ENCODE assay signal across 7 cellular contexts in the genomic region with DNA sequence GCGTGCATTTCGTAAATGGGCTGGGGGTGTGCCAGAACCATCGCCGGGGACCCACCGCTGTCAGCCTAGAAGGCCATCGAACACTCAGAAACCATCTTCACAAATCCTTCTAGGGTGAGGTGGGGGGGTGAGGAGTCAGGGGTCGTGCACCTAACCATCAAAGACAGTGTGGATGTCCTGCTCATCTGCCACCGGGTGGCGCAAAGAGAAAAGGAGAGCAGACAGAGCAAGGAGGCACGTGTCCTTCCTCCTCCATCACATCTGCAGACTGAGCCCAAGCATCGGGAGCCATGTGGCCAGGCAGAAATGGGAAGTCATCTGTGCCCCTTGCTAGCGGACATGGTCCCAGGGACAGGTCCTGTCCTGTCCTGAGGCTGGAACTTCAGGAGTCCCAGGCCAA.
DNase-seq lines count a peak whose midpoint lies in the region; ATAC-seq and TF ChIP-seq lines count a peak whose summit lies in the region.

No MANE protein-coding gene starts in this region.

- H3K4me1 Mint-ChIP-seq in endodermal cell = no peaks in the 10 kb centered on the region

- no peak overlapping the region for H2BK20ac ChIP-seq in IMR-90 (ENCODE audit: low read depth, low read length)

- H3K36me3 ChIP-seq in IMR-90 (ENCODE audit: control insufficient read depth, insufficient read depth, low read length) (no peaks in the 10 kb centered on the region), endodermal cell (ENCODE audit: control insufficient read depth, insufficient read depth, low read length) (no peaks in the 10 kb centered on the region)

- 0 out of 2 replicates have a peak overlapping the region, but pooled peaks have one; percentile 58 for H2BK120ac ChIP-seq in IMR-90 (ENCODE audit: low read depth, low read length)

- H3K9me3 Mint-ChIP-seq in endodermal cell = no peaks in the 10 kb centered on the region

- no peak overlapping the region; the same call in 2 of the 3 replicates for H2BK15ac ChIP-seq in IMR-90 (ENCODE audit: low read depth, low read length)

- no peak overlapping the region for H3K4me3 ChIP-seq in IMR-90 (ENCODE audit: insufficient read depth, low read depth, low read length)
- no peak overlapping the region for H3K4me3 ChIP-seq in endodermal cell (ENCODE audit: low read length)

- H2BK5ac ChIP-seq in IMR-90 (ENCODE audit: low read depth, low read length, poor library complexity, severe bottlenecking) = no peak overlapping the region

- H4K5ac ChIP-seq in IMR-90 (ENCODE audit: low read depth, low read length) = no peak overlapping the region

- H2AK9ac ChIP-seq in IMR-90 (replicated peaks; ENCODE audit: low read depth, low read length, poor library complexity) = peak overlapping the region; percentile 91

- CTCF ChIA-PET in IMR-90 (lab: Yijun Ruan, JAX) = interaction anchor here (0.7 to 1.6 kb wide), 5 partner anchors 9 to 160 kb away, joined by 3 read pairs; a partner anchor contains a TSS

- H2AK5ac ChIP-seq in IMR-90 (ENCODE audit: low read depth, low read length) = 0 out of 2 replicates have a peak overlapping the region, but pooled peaks have one; percentile 43

- TF ChIP-seq CTCF in IMR-90 (conservative IDR thresholded peaks at IDR 0.05; ENCODE audit: low read depth, low read length) (peak; percentile 72), endodermal cell (conservative IDR thresholded peaks at IDR 0.05) (peak; percentile 81)

- no CpG with 5 or more reads among the region's 12 CpGs for WGBS in IMR-90 (ENCODE audit: extremely low coverage in 2 of 2, insufficient read length in 1 of 2), 2 experiments
- WGBS in endodermal cell (ENCODE audit: insufficient coverage in 1 of 2, insufficient read length in 1 of 2), 2 experiments = 26 to 41% methylated on average over 7 to 11 of the region's 12 CpGs

- in situ Hi-C loops in IMR-90 (cut with MboI; ENCODE audit: low sequenced_read_pairs) = loop anchor here (5.0 kb wide), 1 partner anchor 160 kb away; no protein-coding TSS in a partner anchor

- peaks cover 8% of the 10 kb centered on the region for H3K27me3 Mint-ChIP-seq in endodermal cell (ENCODE audit: insufficient read depth)

- H3K27ac ChIP-seq in IMR-90 (ENCODE audit: insufficient read depth, low read length) (no peak overlapping the region), endodermal cell (ENCODE audit: low read depth, low read length) (no peak overlapping the region)

- BruUV-seq in IMR-90 (replicated peaks; lab: Mats Ljungman, UMichigan) = no TSS peak

- no peak overlapping the region for H3K18ac ChIP-seq in IMR-90 (ENCODE audit: low read depth, low read length)

- peaks cover 5% of the 10 kb centered on the region; the same call in 1 of the 2 replicates for H3K9me1 ChIP-seq in IMR-90 (ENCODE audit: insufficient read depth, low read length)

- peak; percentile 76 for ATAC-seq in IMR-90 (ENCODE audit: low read depth)
- ATAC-seq in HG03442 (IDR thresholded peaks at IDR 0.05; ENCODE audit: unreplicated experiment) = no peak

- POLR2A ChIA-PET in IMR-90 (lab: Charles Lee; ENCODE audit: unreplicated experiment) = no interaction called here

- peak; percentile 70 for DNase-seq in EL
- DNase-seq in IMR-90 = peak; percentile 72
- DNase-seq in RPMI7951 (ENCODE audit: low read depth) = peak; percentile 45
- peak; percentile 88 for DNase-seq in endodermal cell
- peak; percentile 50 to 64 for DNase-seq in lung microvascular endothelial cell (ENCODE audit: low read depth in 2 of 2)
- DNase-seq in ureter (ENCODE audit: low spot score) = peak; percentile 58

- intact Hi-C loops in IMR-90 (cut with micrococcal nuclease) = loop anchor here (1.0 to 10.0 kb wide), 5 partner anchors 61 to 453 kb away; a partner anchor contains a TSS

- H3K4ac ChIP-seq in IMR-90 (ENCODE audit: low read depth, low read length) = 0 out of 2 replicates have a peak overlapping the region, but pooled peaks have one; percentile 13

- no peaks in the 10 kb centered on the region for H3K36me3 Mint-ChIP-seq in endodermal cell (ENCODE audit: low read depth)

- no peaks in the 10 kb centered on the region for H3K79me1 ChIP-seq in IMR-90 (ENCODE audit: low read depth in 1 of 2, low read length in 2 of 2)

- no peaks in the 10 kb centered on the region for H4K20me1 ChIP-seq in IMR-90 (ENCODE audit: insufficient read depth, low read length)

- H3K23ac ChIP-seq in IMR-90 (ENCODE audit: low read depth, low read length) = peak overlapping the region; percentile 66; the same call in 1 of the 2 replicates

- H3K27me3 ChIP-seq in IMR-90 (ENCODE audit: control insufficient read depth, insufficient read depth, low read length) (peaks cover 6% of the 10 kb centered on the region), endodermal cell (ENCODE audit: control insufficient read depth, insufficient read depth, low read length, poor library complexity, severe bottlenecking) (no peaks in the 10 kb centered on the region)

- H3K9ac ChIP-seq in IMR-90 (ENCODE audit: low read depth, low read length) (no peak overlapping the region), endodermal cell (ENCODE audit: extremely low read depth, low read length, poor library complexity, severe bottlenecking) (no peak overlapping the region)

- no peak overlapping the region for H4K8ac ChIP-seq in IMR-90 (ENCODE audit: low read depth in 2 of 2, low read length in 2 of 2)

- peak overlapping the region; percentile 84 for H2AFZ ChIP-seq in IMR-90 (replicated peaks; ENCODE audit: low read length, poor library complexity)

- no peak overlapping the region for H3K56ac ChIP-seq in IMR-90 (ENCODE audit: extremely low read depth, insufficient read depth, low read length)

- TF ChIP-seq POLR2A in IMR-90 (IDR thresholded peaks at IDR 0.05; ENCODE audit: low read depth, low read length) = no peak

- H3K27ac Mint-ChIP-seq in endodermal cell = no peak overlapping the region

- peak; percentile 82 for TF ChIP-seq RAD21 in IMR-90 (IDR thresholded peaks at IDR 0.05; ENCODE audit: low read length)

- dilution Hi-C loops in IMR-90 (cut with HindIII; ENCODE audit: low sequenced_read_pairs, unreplicated experiment) = no loop called here

- H3K14ac ChIP-seq in IMR-90 (replicated peaks; ENCODE audit: low read depth, low read length) = no peak overlapping the region

- H4K91ac ChIP-seq in IMR-90 (ENCODE audit: insufficient read depth, low read depth, low read length) = no peak overlapping the region

- H3K4me3 Mint-ChIP-seq in endodermal cell = no peak overlapping the region

- H3K9me3 ChIP-seq in IMR-90 (ENCODE audit: control insufficient read depth, insufficient read depth, low read length) = no peaks in the 10 kb centered on the region
- no peaks in the 10 kb centered on the region for H3K9me3 ChIP-seq in endodermal cell (ENCODE audit: control insufficient read depth, low read length)

- H3K4me2 ChIP-seq in IMR-90 (ENCODE audit: low read depth, low read length) = no peak overlapping the region

- no peaks in the 10 kb centered on the region for H3K4me1 ChIP-seq in IMR-90 (ENCODE audit: control insufficient read depth, insufficient read depth, low read length)
- no peaks in the 10 kb centered on the region for H3K4me1 ChIP-seq in endodermal cell (ENCODE audit: control insufficient read depth, insufficient read depth, low read length)

TF ChIP-seq in IMR-90, 13 proteins besides CTCF, POLR2A, EP300 and RAD21:
- TF ChIP-seq MAFK (IDR thresholded peaks at IDR 0.05; ENCODE audit: low read depth, low read length) (no peak), MXI1 (IDR thresholded peaks at IDR 0.05; ENCODE audit: borderline replicate concordance, low read depth, low read length) (peak; percentile 86; the same call in 1 of the 2 replicates), FOS (IDR thresholded peaks at IDR 0.05; ENCODE audit: low read depth, low read length) (no peak), RFX5 (IDR thresholded peaks at IDR 0.05; ENCODE audit: low read depth, low read length) (no peak), NFE2L2 (IDR thresholded peaks at IDR 0.05; ENCODE audit: low read depth, low read length) (no peak), BHLHE40 (IDR thresholded peaks at IDR 0.05; ENCODE audit: low read depth, low read length) (peak; percentile 87), CEBPB (IDR thresholded peaks at IDR 0.05; ENCODE audit: low read depth, low read length) (no peak), SMC3 (IDR thresholded peaks at IDR 0.05; ENCODE audit: low read depth, low read length) (peak; percentile 83)
- TF ChIP-seq, protein P1, sequence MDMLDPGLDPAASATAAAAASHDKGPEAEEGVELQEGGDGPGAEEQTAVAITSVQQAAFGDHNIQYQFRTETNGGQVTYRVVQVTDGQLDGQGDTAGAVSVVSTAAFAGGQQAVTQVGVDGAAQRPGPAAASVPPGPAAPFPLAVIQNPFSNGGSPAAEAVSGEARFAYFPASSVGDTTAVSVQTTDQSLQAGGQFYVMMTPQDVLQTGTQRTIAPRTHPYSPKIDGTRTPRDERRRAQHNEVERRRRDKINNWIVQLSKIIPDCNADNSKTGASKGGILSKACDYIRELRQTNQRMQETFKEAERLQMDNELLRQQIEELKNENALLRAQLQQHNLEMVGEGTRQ (IDR thresholded peaks at IDR 0.05; ENCODE audit: low read depth, low read length) = peak; percentile 87
